Comparison of ENCODE assay signal across 8 cellular contexts in the genomic region with DNA sequence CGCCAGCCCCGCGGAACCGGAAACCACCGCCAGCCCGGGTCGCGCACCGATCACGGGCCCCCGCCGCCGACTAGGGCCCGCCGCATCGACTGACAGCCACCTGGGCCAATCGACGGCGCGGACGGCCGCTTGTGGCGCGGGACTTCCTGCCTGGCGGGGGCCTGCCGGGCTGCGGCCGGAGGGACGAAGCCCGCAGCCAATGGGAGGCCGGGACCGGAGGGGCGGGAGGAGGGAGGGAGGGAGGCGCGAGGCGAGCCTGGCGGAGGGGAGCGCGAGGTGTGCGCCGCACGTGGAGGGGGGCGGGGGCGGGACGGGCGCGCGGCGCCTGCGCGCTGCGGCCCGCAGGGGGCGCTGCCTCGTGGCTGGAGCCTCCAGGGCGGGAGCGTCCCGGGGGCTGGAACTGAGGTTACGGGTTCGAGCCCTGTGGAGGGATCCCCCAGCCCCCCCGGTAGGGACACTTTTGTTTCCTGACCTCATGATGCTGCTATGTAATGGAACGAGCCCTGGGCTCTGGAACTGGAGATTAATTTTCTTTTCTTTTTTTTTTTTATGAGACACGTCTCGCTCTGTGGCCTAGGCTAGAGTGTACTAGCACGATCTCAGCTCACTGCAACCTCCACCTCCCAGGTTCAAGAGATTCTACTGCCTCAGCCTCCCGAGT. TPM values are rescaled to one million over a fixed set of nuclear protein-coding genes. Genes with fewer than 3 reads are reported as not detected.
A peak's percentile ranks its signal among the peaks of the same experiment; 100 is the strongest.
DNase-seq lines count a peak whose midpoint lies in the region; TF ChIP-seq lines count a peak whose summit lies in the region.

A gene with protein sequence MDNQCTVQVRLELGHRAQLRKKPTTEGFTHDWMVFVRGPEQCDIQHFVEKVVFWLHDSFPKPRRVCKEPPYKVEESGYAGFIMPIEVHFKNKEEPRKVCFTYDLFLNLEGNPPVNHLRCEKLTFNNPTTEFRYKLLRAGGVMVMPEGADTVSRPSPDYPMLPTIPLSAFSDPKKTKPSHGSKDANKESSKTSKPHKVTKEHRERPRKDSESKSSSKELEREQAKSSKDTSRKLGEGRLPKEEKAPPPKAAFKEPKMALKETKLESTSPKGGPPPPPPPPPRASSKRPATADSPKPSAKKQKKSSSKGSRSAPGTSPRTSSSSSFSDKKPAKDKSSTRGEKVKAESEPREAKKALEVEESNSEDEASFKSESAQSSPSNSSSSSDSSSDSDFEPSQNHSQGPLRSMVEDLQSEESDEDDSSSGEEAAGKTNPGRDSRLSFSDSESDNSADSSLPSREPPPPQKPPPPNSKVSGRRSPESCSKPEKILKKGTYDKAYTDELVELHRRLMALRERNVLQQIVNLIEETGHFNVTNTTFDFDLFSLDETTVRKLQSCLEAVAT (minus strand): TSS at position 45 of the 661 bp plus-strand sequence. CDS start 191 bp downstream, outside the sequence.

- 0 out of 2 replicates have a peak within 1 kb of the TSS, but pooled peaks have one; percentile 52 for H2AFZ ChIP-seq in Loucy (ENCODE audit: low read length)

- H3K9me3 ChIP-seq in Loucy (ENCODE audit: insufficient read depth, low read depth, low read length), result no peaks in the 10 kb centered on the region

- peaks cover 44% of the 10 kb centered on the region for H3K79me2 ChIP-seq in Loucy (ENCODE audit: insufficient read depth, low read length)

- no peaks in the 10 kb centered on the region for H3K27me3 ChIP-seq in Loucy (ENCODE audit: insufficient read depth, low read length, poor library complexity, severe bottlenecking)

- H3K4me1 Mint-ChIP-seq in nephron progenitor cell, result peaks cover 41% of the 10 kb centered on the region
- peaks cover 39% of the 10 kb centered on the region for H3K4me1 Mint-ChIP-seq in stimulated activated naive CD8-positive, alpha-beta T cell treated with anti-CD3 and anti-CD28 coated beads, Interleukin-15, Interleukin-2, amounts not matched to agents 100 ng/mL and 50 ng/mL, for 24 hours (ENCODE audit: low read depth)

- TF ChIP-seq CTCF in Loucy (conservative IDR thresholded peaks at IDR 0.05; ENCODE audit: low read length) (peak; percentile 56), fibroblast of the aortic adventitia (IDR thresholded peaks at IDR 0.05; ENCODE audit: insufficient read depth, low read length) (peak; percentile 58), nephron progenitor cell (IDR thresholded peaks at IDR 0.05) (peak; percentile 42)

- no peaks in the 10 kb centered on the region for H3F3A ChIP-seq in Loucy (ENCODE audit: low read depth)

- H3K4me3 ChIP-seq in Loucy (ENCODE audit: low read length, poor library complexity, severe bottlenecking) (peak within 1 kb of the TSS; percentile 78), fibroblast of the aortic adventitia (ENCODE audit: low read depth, low read length) (peak within 1 kb of the TSS; percentile 87)

- H4K20me1 ChIP-seq in Loucy (ENCODE audit: insufficient read depth, low read length, poor library complexity, severe bottlenecking), result peaks cover 44% of the 10 kb centered on the region

- peaks cover 20% of the 10 kb centered on the region for H3K27me3 Mint-ChIP-seq in nephron progenitor cell (ENCODE audit: low read depth, poor library complexity)
- no peaks in the 10 kb centered on the region for H3K27me3 Mint-ChIP-seq in stimulated activated naive CD8-positive, alpha-beta T cell treated with anti-CD3 and anti-CD28 coated beads, Interleukin-15, Interleukin-2, amounts not matched to agents 100 ng/mL and 50 ng/mL, for 24 hours

- H3K4me2 ChIP-seq in Loucy (ENCODE audit: low read depth, low read length, poor library complexity, severe bottlenecking), result peak within 1 kb of the TSS; percentile 98

- peaks cover 25% of the 10 kb centered on the region for H3K9me3 Mint-ChIP-seq in nephron progenitor cell
- H3K9me3 Mint-ChIP-seq in stimulated activated naive CD8-positive, alpha-beta T cell treated with anti-CD3 and anti-CD28 coated beads, Interleukin-15, Interleukin-2, amounts not matched to agents 100 ng/mL and 50 ng/mL, for 24 hours, result no peaks in the 10 kb centered on the region

- H3K36me3 ChIP-seq in Loucy (ENCODE audit: insufficient read depth, low read length), result no peaks in the 10 kb centered on the region

- H3K36me3 Mint-ChIP-seq in nephron progenitor cell (ENCODE audit: low read depth), result no peaks in the 10 kb centered on the region
- peaks cover 17% of the 10 kb centered on the region for H3K36me3 Mint-ChIP-seq in stimulated activated naive CD8-positive, alpha-beta T cell treated with anti-CD3 and anti-CD28 coated beads, Interleukin-15, Interleukin-2, amounts not matched to agents 100 ng/mL and 50 ng/mL, for 24 hours (ENCODE audit: low read depth)

- DNase-seq in EL, result peak; percentile 97
- DNase-seq in GOT3 (lab: John Stamatoyannopoulos, UW), result peak; percentile 80
- peak; percentile 82 to 92 for DNase-seq in SHP77 (lab: John Stamatoyannopoulos, UW)
- DNase-seq in activated effector memory CD4-positive, alpha-beta T cell treated with Interleukin-2 at 50 U/mL for 16 hours, result peak; percentile 96
- DNase-seq in fibroblast of the aortic adventitia (ENCODE audit: low read depth), result peak; percentile 96
- DNase-seq in nephron progenitor cell, result peak; percentile 98

- no peaks in the 10 kb centered on the region for H3K9me2 ChIP-seq in Loucy (replicated peaks; ENCODE audit: low read depth, low read length)

- H3K4me3 Mint-ChIP-seq in nephron progenitor cell, result peak within 1 kb of the TSS; percentile 92
- H3K4me3 Mint-ChIP-seq in stimulated activated naive CD8-positive, alpha-beta T cell treated with anti-CD3 and anti-CD28 coated beads, Interleukin-15, Interleukin-2, amounts not matched to agents 100 ng/mL and 50 ng/mL, for 24 hours, result peak within 1 kb of the TSS; percentile 87

- H3K4me1 ChIP-seq in Loucy (ENCODE audit: insufficient read depth, low read length, poor library complexity, severe bottlenecking), result peaks cover 35% of the 10 kb centered on the region

- peak within 1 kb of the TSS; percentile 84 for H3K9ac ChIP-seq in Loucy (ENCODE audit: low read depth, low read length, poor library complexity, severe bottlenecking)

- H3K27ac Mint-ChIP-seq in nephron progenitor cell, result peak within 1 kb of the TSS; percentile 68
- peak within 1 kb of the TSS; percentile 88 for H3K27ac Mint-ChIP-seq in stimulated activated naive CD8-positive, alpha-beta T cell treated with anti-CD3 and anti-CD28 coated beads, Interleukin-15, Interleukin-2, amounts not matched to agents 100 ng/mL and 50 ng/mL, for 24 hours

RNA-seq across cellular contexts. Expression of the gene that starts here (rescaled TPM):
- 7.8 and 16.6 TPM in 2 replicates for total RNA-seq in fibroblast of the aortic adventitia (ENCODE audit: low replicate concordance)

Comparison
In these comparisons a context has a peak if more than half of its experiments do, and no peak if none do; other contexts are left out.
1. Peak in every context shown above with its lines: DNase-seq and H3K4me3 ChIP-seq.